Comparison of ENCODE assay signal across 9 cellular contexts in the genomic region with DNA sequence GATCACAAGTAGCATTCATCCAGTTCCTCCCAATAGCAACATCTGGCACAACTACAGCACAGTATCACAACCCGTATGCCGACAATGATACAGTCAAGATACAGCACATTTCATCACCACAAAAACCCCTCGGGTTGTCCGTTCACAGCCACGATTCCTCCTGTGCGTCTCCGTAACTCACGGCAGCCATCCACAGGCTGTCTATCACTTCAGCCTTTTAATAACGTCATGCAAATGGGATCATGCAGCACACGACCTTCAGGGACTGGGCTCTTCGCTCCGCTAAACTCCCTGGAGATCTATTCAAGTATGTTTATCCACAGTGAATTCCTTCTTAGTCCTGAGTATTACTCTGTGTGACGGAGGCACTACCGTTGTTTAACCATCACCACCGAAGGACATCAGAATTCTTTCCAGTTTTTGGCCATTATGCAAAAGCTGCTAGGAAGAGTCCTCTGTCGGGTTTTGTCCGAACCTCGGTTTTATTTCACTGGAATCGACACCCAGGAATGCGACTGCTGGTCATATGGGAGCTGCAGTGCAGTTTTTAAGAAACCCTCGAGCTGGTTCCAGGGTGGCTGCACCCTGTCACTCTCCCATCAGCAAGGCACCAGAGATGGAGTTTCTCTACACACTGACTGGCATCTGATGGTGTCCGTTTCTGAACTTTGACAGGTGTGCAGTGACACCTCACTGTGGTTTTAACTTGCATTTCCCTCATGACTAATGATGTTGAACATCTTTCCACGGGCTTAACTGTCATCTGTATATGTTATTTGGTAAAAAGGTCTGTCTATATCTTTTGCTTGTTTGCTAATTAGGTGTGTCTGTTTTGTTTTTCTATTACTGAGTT.
DNase-seq lines count a peak whose midpoint lies in the region; ATAC-seq and TF ChIP-seq lines count a peak whose summit lies in the region.
"Had no signal": no experiment of that assay in that cellular context is flagged by ENCODE, and none has a peak within 500 bp of the region (broad histone marks: within the 10 kb centered on the region; RNA-seq: fewer than 3 reads in every experiment).

No MANE protein-coding gene starts in this region.

- H2AFZ ChIP-seq in PC-9: no peak overlapping the region
- H2AFZ ChIP-seq in hepatocyte: no peak overlapping the region

- H3K36me3 ChIP-seq in WERI-Rb-1: peaks cover 8% of the 10 kb centered on the region
- H3K36me3 ChIP-seq in upper lobe of right lung: no peaks in the 10 kb centered on the region
- no peaks in the 10 kb centered on the region for H3K36me3 ChIP-seq in PC-9 (ENCODE audit: low read depth)
- no peaks in the 10 kb centered on the region for H3K36me3 ChIP-seq in hepatocyte (replicated peaks; ENCODE audit: insufficient read depth, low read depth)

- peaks cover 59% of the 10 kb centered on the region for H3K4me1 Mint-ChIP-seq in activated naive CD4-positive, alpha-beta T cell treated with anti-CD3 and anti-CD28 coated beads, Interleukin-2, amount 10 ng/mL, durations not matched to agents 7 days and 5 days
- peaks cover 56 to 59% of the 10 kb centered on the region in 2 donors for H3K4me1 Mint-ChIP-seq in immature natural killer cell

- H4K20me1 ChIP-seq in PC-9 (ENCODE audit: insufficient read depth) (peaks cover 8% of the 10 kb centered on the region; the same call in 1 of the 2 replicates), hepatocyte (ENCODE audit: insufficient read depth, poor library complexity, severe bottlenecking) (no peaks in the 10 kb centered on the region)

- H3K79me2 ChIP-seq in PC-9 (ENCODE audit: low read depth) (no peaks in the 10 kb centered on the region), hepatocyte (no peaks in the 10 kb centered on the region)

- CTCF ChIA-PET in activated naive CD4-positive, alpha-beta T cell treated with anti-CD3 and anti-CD28 coated beads, Interleukin-2, amount 10 ng/mL, durations not matched to agents 7 days and 5 days (lab: Charles Lee): interaction anchor here (0.7 kb wide), 1 partner anchor 10 kb away, joined by 3 read pairs; no protein-coding TSS in a partner anchor
- CTCF ChIA-PET in PC-9 (lab: Charles Lee): no interaction called here

- H3K27me3 ChIP-seq in WERI-Rb-1 (ENCODE audit: insufficient read depth, low read depth, severe bottlenecking): no peaks in the 10 kb centered on the region
- no peaks in the 10 kb centered on the region for H3K27me3 ChIP-seq in upper lobe of right lung
- H3K27me3 ChIP-seq in PC-9 (ENCODE audit: insufficient read depth, low read depth): no peaks in the 10 kb centered on the region
- H3K27me3 ChIP-seq in hepatocyte: no peaks in the 10 kb centered on the region

- no peaks in the 10 kb centered on the region for H3F3A ChIP-seq in PC-9 (ENCODE audit: insufficient read depth, low read depth)

- no peak overlapping the region for H3K4me2 ChIP-seq in PC-9
- H3K4me2 ChIP-seq in hepatocyte: no peak overlapping the region

- no peaks in the 10 kb centered on the region for H3K9me3 Mint-ChIP-seq in activated naive CD4-positive, alpha-beta T cell treated with anti-CD3 and anti-CD28 coated beads, Interleukin-2, amount 10 ng/mL, durations not matched to agents 7 days and 5 days
- no peaks in the 10 kb centered on the region for H3K9me3 Mint-ChIP-seq in immature natural killer cell

- 85% methylated on average over 23 of the region's 23 CpGs for WGBS in hepatocyte (ENCODE audit: low lambda C conversion rate, missing lambda C conversion rate)

- BruUV-seq in PC-9 (replicated peaks; lab: Mats Ljungman, UMichigan): no TSS peak

- peak overlapping the region; percentile 80 for H3K4me3 Mint-ChIP-seq in activated naive CD4-positive, alpha-beta T cell treated with anti-CD3 and anti-CD28 coated beads, Interleukin-2, amount 10 ng/mL, durations not matched to agents 7 days and 5 days
- peak overlapping the region; percentile 46 to 97 (median 90) for H3K4me3 Mint-ChIP-seq in immature natural killer cell

- H3K4me3 ChIP-seq in WERI-Rb-1 (ENCODE audit: low read depth, low read length) (no peak overlapping the region), upper lobe of right lung (no peak overlapping the region), PC-9 (no peak overlapping the region), hepatocyte (no peak overlapping the region)

- H3K4me1 ChIP-seq in upper lobe of right lung: peaks cover 6% of the 10 kb centered on the region
- no peaks in the 10 kb centered on the region for H3K4me1 ChIP-seq in PC-9 (replicated peaks; ENCODE audit: insufficient read depth)
- no peaks in the 10 kb centered on the region for H3K4me1 ChIP-seq in hepatocyte (ENCODE audit: insufficient read depth)

- H3K36me3 Mint-ChIP-seq in activated naive CD4-positive, alpha-beta T cell treated with anti-CD3 and anti-CD28 coated beads, Interleukin-2, amount 10 ng/mL, durations not matched to agents 7 days and 5 days: peaks cover 6% of the 10 kb centered on the region
- peaks cover 6 to 25% (median 15%) of the 10 kb centered on the region in 3 donors for H3K36me3 Mint-ChIP-seq in immature natural killer cell

- intact Hi-C loops in upper lobe of right lung (cut with DNase I): no loop called here
- intact Hi-C loops in PC-9 (cut with micrococcal nuclease; ENCODE audit: unreplicated experiment): no loop called here

- no peak for ATAC-seq in upper lobe of right lung

- H3K27ac ChIP-seq in WERI-Rb-1: no peak overlapping the region
- no peak overlapping the region for H3K27ac ChIP-seq in upper lobe of right lung
- no peak overlapping the region for H3K27ac ChIP-seq in PC-9
- H3K27ac ChIP-seq in hepatocyte: no peak overlapping the region

- H3K9me2 ChIP-seq in PC-9 (ENCODE audit: insufficient read depth) (no peaks in the 10 kb centered on the region), hepatocyte (replicated peaks; ENCODE audit: insufficient read depth) (no peaks in the 10 kb centered on the region)

- no peak for TF ChIP-seq CTCF in WERI-Rb-1 (IDR thresholded peaks at IDR 0.05; ENCODE audit: low read depth, low read length)
- TF ChIP-seq CTCF in upper lobe of right lung (IDR thresholded peaks at IDR 0.05): no peak
- TF ChIP-seq CTCF in PC-9 (conservative IDR thresholded peaks at IDR 0.05): no peak
- no peak for TF ChIP-seq CTCF in hepatocyte (IDR thresholded peaks at IDR 0.05; ENCODE audit: poor library complexity)

- H3K27me3 Mint-ChIP-seq in activated naive CD4-positive, alpha-beta T cell treated with anti-CD3 and anti-CD28 coated beads, Interleukin-2, amount 10 ng/mL, durations not matched to agents 7 days and 5 days: no peaks in the 10 kb centered on the region
- H3K27me3 Mint-ChIP-seq in immature natural killer cell (ENCODE audit: low read depth in 3 of 3): peaks cover 16 to 25% (median 23%) of the 10 kb centered on the region in 3 donors

- H3K9me3 ChIP-seq in WERI-Rb-1 (ENCODE audit: severe bottlenecking) (peaks cover 7% of the 10 kb centered on the region), upper lobe of right lung (no peaks in the 10 kb centered on the region), PC-9 (ENCODE audit: insufficient read depth, low read depth) (no peaks in the 10 kb centered on the region), hepatocyte (ENCODE audit: low read depth) (no peaks in the 10 kb centered on the region)

- peak overlapping the region; percentile 86 for H3K27ac Mint-ChIP-seq in activated naive CD4-positive, alpha-beta T cell treated with anti-CD3 and anti-CD28 coated beads, Interleukin-2, amount 10 ng/mL, durations not matched to agents 7 days and 5 days
- H3K27ac Mint-ChIP-seq in immature natural killer cell: peak overlapping the region in 4 of 6 donors; percentile 38 to 72 (median 56)

- DNase-seq in activated naive CD4-positive, alpha-beta T cell treated with anti-CD3 and anti-CD28 coated beads, Interleukin-2, amount 10 ng/mL, durations not matched to agents 7 days and 5 days: peak; percentile 18
- DNase-seq in activated naive CD4-positive, alpha-beta T cell treated with Interleukin-2 at 50 U/mL for 16 hours: no peak
- DNase-seq in WERI-Rb-1: peak; percentile 2
- DNase-seq in immature natural killer cell: no peak
- peak; percentile 12 for DNase-seq in upper lobe of right lung
- DNase-seq in PC-9: no peak
- no peak for DNase-seq in hepatocyte (ENCODE audit: low spot score)
- DNase-seq in DMS114 treated with DMSO at 0.1 percent for 48 hours (lab: John Stamatoyannopoulos, UW; ENCODE audit: unreplicated experiment): no peak
- DNase-seq: AML-193 had no signal

- POLR2A ChIA-PET in PC-9 (lab: Charles Lee; ENCODE audit: unreplicated experiment): no interaction called here

Comparison
In these comparisons a context has a peak if more than half of its experiments do, and no peak if none do; other contexts are left out.
1. DNase-seq: peak in activated naive CD4-positive, alpha-beta T cell treated with anti-CD3 and anti-CD28 coated beads, Interleukin-2, amount 10 ng/mL, durations not matched to agents 7 days and 5 days (single experiment), WERI-Rb-1 (single experiment) and upper lobe of right lung (single experiment); none in activated naive CD4-positive, alpha-beta T cell treated with Interleukin-2 at 50 U/mL for 16 hours (single experiment), immature natural killer cell (0 of 3), PC-9 (0 of 2), hepatocyte (single experiment) and DMS114 treated with DMSO at 0.1 percent for 48 hours (single experiment).